In genomic region chr10:21194510-21194993, GRCh38 we compare ENCODE assay signal across 11 cellular contexts.
DNase-seq lines count a peak whose midpoint lies in the region; ATAC-seq and TF ChIP-seq lines count a peak whose summit lies in the region.
"Had no signal": no experiment of that assay in that cellular context is flagged by ENCODE, and none has a peak within 500 bp of the region (broad histone marks: within the 10 kb centered on the region; RNA-seq: fewer than 3 reads in every experiment).

No MANE protein-coding gene starts in this region.

- H3K9me3 ChIP-seq in mucosa of descending colon, result peaks cover 22% of the 10 kb centered on the region

- no peak overlapping the region for H3K27ac Mint-ChIP-seq in activated CD4-positive, alpha-beta memory T cell treated with anti-CD3 and anti-CD28 coated beads for 36 hours
- H3K27ac Mint-ChIP-seq: stimulated activated memory B cell treated with anti-CD40 and anti-IgM and Interleukin-4, amounts not matched to agents 10 μg/mL and 1 μg/mL and 100 μg/mL, for 72 hours had no signal

- no peaks in the 10 kb centered on the region for H3K36me3 ChIP-seq in mucosa of descending colon (ENCODE audit: low read depth)

- H3K4me3 Mint-ChIP-seq in activated CD4-positive, alpha-beta memory T cell treated with anti-CD3 and anti-CD28 coated beads for 36 hours, result no peak overlapping the region
- H3K4me3 Mint-ChIP-seq: stimulated activated memory B cell treated with anti-CD40 and anti-IgM and Interleukin-4, amounts not matched to agents 10 μg/mL and 1 μg/mL and 100 μg/mL, for 72 hours had no signal

- DNase-seq in GM12865 (ENCODE audit: low read depth), result peak; percentile 8
- peak; percentile 51 for DNase-seq in NCI-H774 (lab: John Stamatoyannopoulos, UW)
- peak; percentile 74 for DNase-seq in dermis blood vessel endothelial cell
- DNase-seq in mucosa of descending colon, result peak in 2 of 3 donors; percentile 44 to 72
- no peak for DNase-seq in activated CD4-positive, alpha-beta memory T cell treated with anti-CD3 and anti-CD28 coated beads for 36 hours
- no peak for DNase-seq in cerebellar nuclear complex (lab: John Stamatoyannopoulos, UW)
- DNase-seq: IMR-90, T-helper 1 cell had no signal

- ATAC-seq in mucosa of descending colon (peak; percentile 94), GM18858 (IDR thresholded peaks at IDR 0.05; ENCODE audit: unreplicated experiment) (no peak), GM19467 (IDR thresholded peaks at IDR 0.05; ENCODE audit: unreplicated experiment) (no peak)
- ATAC-seq: stimulated activated memory B cell treated with anti-CD40 and anti-IgM and Interleukin-4, amounts not matched to agents 10 μg/mL and 1 μg/mL and 100 μg/mL, for 72 hours had no signal

- H3K36me3 Mint-ChIP-seq in activated CD4-positive, alpha-beta memory T cell treated with anti-CD3 and anti-CD28 coated beads for 36 hours, result no peaks in the 10 kb centered on the region
- H3K36me3 Mint-ChIP-seq: stimulated activated memory B cell treated with anti-CD40 and anti-IgM and Interleukin-4, amounts not matched to agents 10 μg/mL and 1 μg/mL and 100 μg/mL, for 72 hours had no signal

- no peaks in the 10 kb centered on the region for H3K4me1 ChIP-seq in mucosa of descending colon (ENCODE audit: low read depth)

- intact Hi-C loops in mucosa of descending colon (cut with DNase I, micrococcal nuclease), result no loop called here
- intact Hi-C loops in activated CD4-positive, alpha-beta memory T cell treated with anti-CD3 and anti-CD28 coated beads for 36 hours (cut with micrococcal nuclease), result no loop called here

- peaks cover 14% of the 10 kb centered on the region for H3K9me3 Mint-ChIP-seq in activated CD4-positive, alpha-beta memory T cell treated with anti-CD3 and anti-CD28 coated beads for 36 hours

- H3K4me3 ChIP-seq in GM12865 (ENCODE audit: low read depth, low read length), result no peak overlapping the region
- no peak overlapping the region for H3K4me3 ChIP-seq in mucosa of descending colon

- POLR2A ChIA-PET in activated CD4-positive, alpha-beta memory T cell treated with anti-CD3 and anti-CD28 coated beads for 36 hours (lab: Charles Lee), result no interaction called here

- TF ChIP-seq CTCF in GM12865 (IDR thresholded peaks at IDR 0.05; ENCODE audit: insufficient read depth, low read depth, low read length, missing control alignments) (no peak), mucosa of descending colon (IDR thresholded peaks at IDR 0.05) (no peak)

- no peaks in the 10 kb centered on the region for H3K4me1 Mint-ChIP-seq in activated CD4-positive, alpha-beta memory T cell treated with anti-CD3 and anti-CD28 coated beads for 36 hours (ENCODE audit: low read depth)
- H3K4me1 Mint-ChIP-seq: stimulated activated memory B cell treated with anti-CD40 and anti-IgM and Interleukin-4, amounts not matched to agents 10 μg/mL and 1 μg/mL and 100 μg/mL, for 72 hours had no signal

- no peaks in the 10 kb centered on the region for H3K27me3 Mint-ChIP-seq in activated CD4-positive, alpha-beta memory T cell treated with anti-CD3 and anti-CD28 coated beads for 36 hours
- H3K27me3 Mint-ChIP-seq: stimulated activated memory B cell treated with anti-CD40 and anti-IgM and Interleukin-4, amounts not matched to agents 10 μg/mL and 1 μg/mL and 100 μg/mL, for 72 hours had no signal

- CTCF ChIA-PET in activated CD4-positive, alpha-beta memory T cell treated with anti-CD3 and anti-CD28 coated beads for 36 hours (lab: Charles Lee), result no interaction called here

Comparison
In these comparisons a context has a peak if more than half of its experiments do, and no peak if none do; other contexts are left out.
1. DNase-seq: peak in GM12865 (single experiment), NCI-H774 (single experiment), dermis blood vessel endothelial cell (single experiment) and mucosa of descending colon (2 of 3); none in activated CD4-positive, alpha-beta memory T cell treated with anti-CD3 and anti-CD28 coated beads for 36 hours (single experiment) and cerebellar nuclear complex (0 of 2).